Comparison of ENCODE assay signal across 12 cellular contexts in the genomic region with DNA sequence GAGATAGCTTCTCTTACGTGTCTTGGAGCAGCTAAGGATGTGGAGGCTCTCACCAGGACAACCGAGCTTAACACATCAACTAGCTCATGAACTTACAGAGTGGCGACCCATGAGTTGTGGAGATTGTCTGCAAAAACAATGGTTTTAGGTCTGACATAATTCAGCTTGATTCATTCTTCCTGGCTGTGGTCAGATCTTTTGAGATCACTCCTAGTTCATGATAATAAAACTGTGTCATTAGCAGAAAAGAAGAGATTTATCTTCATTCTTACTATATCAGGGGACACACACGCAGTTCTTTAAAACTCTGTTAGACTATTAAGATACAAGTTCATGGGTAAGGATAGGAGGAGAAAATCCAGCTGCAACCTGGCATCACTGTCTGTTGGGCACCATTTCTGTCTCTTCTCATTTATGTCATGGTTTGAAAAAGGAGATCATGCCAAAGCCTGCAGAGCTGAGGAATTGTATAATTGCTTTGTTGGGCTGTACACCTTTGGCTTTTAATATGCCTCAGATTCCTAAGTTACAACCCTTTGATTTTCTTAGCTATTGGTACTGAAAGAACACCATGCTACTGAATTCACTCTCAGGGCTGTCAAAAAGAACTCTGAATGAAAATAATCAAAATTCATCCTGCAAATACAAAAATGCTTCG.
DNase-seq lines count a peak whose midpoint lies in the region; ATAC-seq and TF ChIP-seq lines count a peak whose summit lies in the region.
"Had no signal": no experiment of that assay in that cellular context is flagged by ENCODE, and none has a peak within 500 bp of the region (broad histone marks: within the 10 kb centered on the region; RNA-seq: fewer than 3 reads in every experiment).

No MANE protein-coding gene starts in this region.

- peaks cover 2% of the 10 kb centered on the region for H3K4me1 ChIP-seq in body of pancreas

- H3K4me1 Mint-ChIP-seq in type B pancreatic cell (ENCODE audit: unreplicated experiment), result peaks cover 62% of the 10 kb centered on the region

- no peaks in the 10 kb centered on the region for H3K9me3 ChIP-seq in body of pancreas

- intact Hi-C loops in body of pancreas (cut with DNase I), result no loop called here

- TF ChIP-seq CTCF in body of pancreas (IDR thresholded peaks at IDR 0.05) (no peak), kidney epithelial cell (IDR thresholded peaks at IDR 0.05; ENCODE audit: insufficient read depth, low read length, poor library complexity, severe bottlenecking) (no peak), type B pancreatic cell (conservative IDR thresholded peaks at IDR 0.05) (no peak)

- ATAC-seq in body of pancreas (peak; percentile 27), GM19467 (IDR thresholded peaks at IDR 0.05; ENCODE audit: unreplicated experiment) (no peak), HG02623 (IDR thresholded peaks at IDR 0.05; ENCODE audit: unreplicated experiment) (no peak), GM21381 (IDR thresholded peaks at IDR 0.05; ENCODE audit: unreplicated experiment) (no peak)

- H3K4me3 ChIP-seq in body of pancreas (no peak overlapping the region), kidney epithelial cell (ENCODE audit: low read depth, low read length) (no peak overlapping the region)

- H3K27ac ChIP-seq in body of pancreas, result no peak overlapping the region

- TF ChIP-seq POLR2A in body of pancreas (IDR thresholded peaks at IDR 0.05), result no peak

- H3K9me3 Mint-ChIP-seq in type B pancreatic cell, result no peaks in the 10 kb centered on the region

- WGBS in body of pancreas, 2 donors, result 78% methylated on average over 5 of the region's 5 CpGs

- peak overlapping the region; percentile 43 for H3K4me3 Mint-ChIP-seq in type B pancreatic cell

- H3K27me3 ChIP-seq in body of pancreas, result no peaks in the 10 kb centered on the region
- H3K27me3 ChIP-seq in kidney epithelial cell (ENCODE audit: control insufficient read depth, insufficient read depth, low read length), result no peaks in the 10 kb centered on the region

- H3K27ac Mint-ChIP-seq in type B pancreatic cell, result no peak overlapping the region

- H3K36me3 Mint-ChIP-seq in type B pancreatic cell, result no peaks in the 10 kb centered on the region

- H3K36me3 ChIP-seq in body of pancreas (replicated peaks in 1 of 2; ENCODE audit: insufficient read depth in 1 of 2, low read depth in 2 of 2), result no peaks in the 10 kb centered on the region
- H3K36me3 ChIP-seq in kidney epithelial cell (ENCODE audit: control insufficient read depth, insufficient read depth, low read length), result no peaks in the 10 kb centered on the region

- DNase-seq in HCEC 1CT (peak; percentile 68), body of pancreas (no peak), kidney epithelial cell (ENCODE audit: low read depth) (peak; percentile 53), type B pancreatic cell (ENCODE audit: extremely low spot score, unreplicated experiment) (no peak), midbrain (lab: John Stamatoyannopoulos, UW) (no peak)
- DNase-seq: activated gamma-delta T cell treated with Interleukin-2 at 50 U/mL for 16 hours, cortex of kidney, DMS53, NCI-H1417 treated with DMSO at 0.1 percent for 48 hours had no signal

- no peaks in the 10 kb centered on the region for H3K27me3 Mint-ChIP-seq in type B pancreatic cell

Comparison
In these comparisons a context has a peak if more than half of its experiments do, and no peak if none do; other contexts are left out.
1. DNase-seq: peak in HCEC 1CT (single experiment) and kidney epithelial cell (single experiment); none in body of pancreas (0 of 4), type B pancreatic cell (single experiment) and midbrain (single experiment).